ENCODE assay signal across 1 cellular context in the genomic region with DNA sequence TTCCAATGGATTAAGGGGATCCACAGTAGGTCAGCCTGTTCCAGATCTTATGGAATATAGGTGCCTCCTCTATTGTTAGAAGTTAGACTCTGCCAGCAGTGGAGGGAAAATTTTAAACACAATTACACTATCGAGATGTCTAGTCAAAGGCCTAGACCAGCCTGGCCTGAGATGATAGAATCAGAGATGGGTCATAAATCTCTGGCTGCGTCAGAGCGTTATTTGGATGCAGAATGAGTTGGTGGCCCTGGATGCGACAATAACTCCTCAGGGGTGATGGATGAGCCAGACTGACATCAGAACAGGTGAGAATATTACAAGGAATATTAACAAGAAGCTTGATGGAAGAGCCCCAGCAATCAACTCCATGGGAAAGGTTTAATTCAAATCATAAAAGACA.
TF ChIP-seq lines count a peak whose summit lies in the region.

No MANE protein-coding gene starts in this region.

TF ChIP-seq in K562, 482 proteins besides CTCF, POLR2A, EP300 and RAD21 (continued from another document):
- TF ChIP-seq SMARCA5 (IDR thresholded peaks at IDR 0.05) (no peak), MEIS2 (IDR thresholded peaks at IDR 0.05; ENCODE audit: partially characterized antibody) (peak; percentile 68), YY1 (IDR thresholded peaks at IDR 0.05; ENCODE audit: borderline replicate concordance in 1 of 3, control insufficient read depth in 1 of 3, extremely low read depth in 1 of 3, insufficient read depth in 3 of 3, insufficient read length in 1 of 3, insufficient replicate concordance in 2 of 3, low read depth in 1 of 3, low read length in 2 of 3) (no peak)
- TF ChIP-seq, protein P1, sequence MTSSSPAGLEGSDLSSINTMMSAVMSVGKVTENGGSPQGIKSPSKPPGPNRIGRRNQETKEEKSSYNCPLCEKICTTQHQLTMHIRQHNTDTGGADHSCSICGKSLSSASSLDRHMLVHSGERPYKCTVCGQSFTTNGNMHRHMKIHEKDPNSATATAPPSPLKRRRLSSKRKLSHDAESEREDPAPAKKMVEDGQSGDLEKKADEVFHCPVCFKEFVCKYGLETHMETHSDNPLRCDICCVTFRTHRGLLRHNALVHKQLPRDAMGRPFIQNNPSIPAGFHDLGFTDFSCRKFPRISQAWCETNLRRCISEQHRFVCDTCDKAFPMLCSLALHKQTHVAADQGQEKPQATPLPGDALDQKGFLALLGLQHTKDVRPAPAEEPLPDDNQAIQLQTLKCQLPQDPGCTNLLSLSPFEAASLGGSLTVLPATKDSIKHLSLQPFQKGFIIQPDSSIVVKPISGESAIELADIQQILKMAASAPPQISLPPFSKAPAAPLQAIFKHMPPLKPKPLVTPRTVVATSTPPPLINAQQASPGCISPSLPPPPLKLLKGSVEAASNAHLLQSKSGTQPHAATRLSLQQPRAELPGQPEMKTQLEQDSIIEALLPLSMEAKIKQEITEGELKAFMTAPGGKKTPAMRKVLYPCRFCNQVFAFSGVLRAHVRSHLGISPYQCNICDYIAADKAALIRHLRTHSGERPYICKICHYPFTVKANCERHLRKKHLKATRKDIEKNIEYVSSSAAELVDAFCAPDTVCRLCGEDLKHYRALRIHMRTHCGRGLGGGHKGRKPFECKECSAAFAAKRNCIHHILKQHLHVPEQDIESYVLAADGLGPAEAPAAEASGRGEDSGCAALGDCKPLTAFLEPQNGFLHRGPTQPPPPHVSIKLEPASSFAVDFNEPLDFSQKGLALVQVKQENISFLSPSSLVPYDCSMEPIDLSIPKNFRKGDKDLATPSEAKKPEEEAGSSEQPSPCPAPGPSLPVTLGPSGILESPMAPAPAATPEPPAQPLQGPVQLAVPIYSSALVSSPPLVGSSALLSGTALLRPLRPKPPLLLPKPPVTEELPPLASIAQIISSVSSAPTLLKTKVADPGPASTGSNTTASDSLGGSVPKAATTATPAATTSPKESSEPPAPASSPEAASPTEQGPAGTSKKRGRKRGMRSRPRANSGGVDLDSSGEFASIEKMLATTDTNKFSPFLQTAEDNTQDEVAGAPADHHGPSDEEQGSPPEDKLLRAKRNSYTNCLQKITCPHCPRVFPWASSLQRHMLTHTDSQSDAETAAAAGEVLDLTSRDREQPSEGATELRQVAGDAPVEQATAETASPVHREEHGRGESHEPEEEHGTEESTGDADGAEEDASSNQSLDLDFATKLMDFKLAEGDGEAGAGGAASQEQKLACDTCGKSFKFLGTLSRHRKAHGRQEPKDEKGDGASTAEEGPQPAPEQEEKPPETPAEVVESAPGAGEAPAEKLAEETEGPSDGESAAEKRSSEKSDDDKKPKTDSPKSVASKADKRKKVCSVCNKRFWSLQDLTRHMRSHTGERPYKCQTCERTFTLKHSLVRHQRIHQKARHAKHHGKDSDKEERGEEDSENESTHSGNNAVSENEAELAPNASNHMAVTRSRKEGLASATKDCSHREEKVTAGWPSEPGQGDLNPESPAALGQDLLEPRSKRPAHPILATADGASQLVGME (CRISPR knock-in tag; IDR thresholded peaks at IDR 0.05), result no peak
